Comparison of ENCODE assay signal across 17 cellular contexts in the genomic region with DNA sequence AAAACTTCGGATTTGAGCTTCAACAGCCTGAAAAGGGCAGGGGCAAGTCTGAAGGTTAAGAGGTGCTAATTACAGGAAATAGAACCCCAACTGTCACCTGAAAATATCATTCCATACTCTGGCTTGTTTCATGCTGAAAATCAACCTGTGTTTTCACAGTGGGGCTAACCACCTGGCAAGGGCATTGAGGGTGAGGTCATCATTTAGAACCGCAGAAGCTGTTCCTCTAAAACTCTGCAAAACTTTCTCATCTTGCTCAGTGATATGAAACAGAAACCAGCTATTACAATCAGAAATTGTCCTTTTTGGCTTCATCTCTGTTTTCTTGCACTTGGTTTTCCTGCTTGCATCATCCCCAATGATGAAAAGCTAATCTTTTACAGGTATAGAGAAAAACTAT.
DNase-seq lines count a peak whose midpoint lies in the region; ATAC-seq and TF ChIP-seq lines count a peak whose summit lies in the region.
"Had no signal": no experiment of that assay in that cellular context is flagged by ENCODE, and none has a peak within 500 bp of the region (broad histone marks: within the 10 kb centered on the region; RNA-seq: fewer than 3 reads in every experiment).

No MANE protein-coding gene starts in this region.

- DNase-seq in activated T-cell treated with anti-CD3 and anti-CD28 coated beads, Interleukin-2, amount 50 U/mL, for 24 hours, result no peak
- no peak for DNase-seq in activated T-cell treated with anti-CD3 and anti-CD28 coated beads, Interleukin-2, amount 50 U/mL, for 48 hours
- no peak for DNase-seq in activated CD8-positive, alpha-beta memory T cell treated with anti-CD3 and anti-CD28 coated beads for 24 hours
- DNase-seq in T-helper 17 cell (no peak), breast epithelium (ENCODE audit: low spot score in 2 of 2) (no peak)
- DNase-seq: activated CD4-positive, CD25-positive, alpha-beta regulatory T cell treated with anti-CD3 and anti-CD28 coated beads, Interleukin-2, amount 50 U/mL, for 72 hours; aorta; dermis blood vessel endothelial cell; mucosa of descending colon; NCI-H2081; stimulated activated CD8-positive, alpha-beta memory T cell treated with anti-CD3 and anti-CD28 coated beads, Interleukin-4, amount 100 ng/mL, for 48 hours; transverse colon had no signal

- no peak overlapping the region for H3K4me3 Mint-ChIP-seq in activated T-cell treated with anti-CD3 and anti-CD28 coated beads, Interleukin-2, amount 50 U/mL, for 24 hours
- H3K4me3 Mint-ChIP-seq in T-helper 17 cell, result no peak overlapping the region
- H3K4me3 Mint-ChIP-seq: immature natural killer cell had no signal

- H3K9me3 ChIP-seq in T-helper 17 cell (ENCODE audit: control insufficient read depth, low read length, poor library complexity, severe bottlenecking) (no peaks in the 10 kb centered on the region), breast epithelium (no peaks in the 10 kb centered on the region)
- H3K9me3 ChIP-seq: mucosa of descending colon, transverse colon had no signal

- no peaks in the 10 kb centered on the region for H3K27me3 ChIP-seq in breast epithelium
- H3K27me3 ChIP-seq: transverse colon had no signal

- peaks cover 43% of the 10 kb centered on the region for H3K36me3 Mint-ChIP-seq in activated T-cell treated with anti-CD3 and anti-CD28 coated beads, Interleukin-2, amount 50 U/mL, for 24 hours (ENCODE audit: low read depth)
- peaks cover 9% of the 10 kb centered on the region for H3K36me3 Mint-ChIP-seq in T-helper 17 cell (ENCODE audit: low read depth)

- no peaks in the 10 kb centered on the region for H3K36me3 ChIP-seq in breast epithelium
- H3K36me3 ChIP-seq: transverse colon had no signal

- peak; percentile 80 for ATAC-seq in HG02588 (IDR thresholded peaks at IDR 0.05; ENCODE audit: unreplicated experiment)
- peak; percentile 97 for ATAC-seq in HG03378 (IDR thresholded peaks at IDR 0.05; ENCODE audit: unreplicated experiment)
- no peak for ATAC-seq in HG03439 (IDR thresholded peaks at IDR 0.05; ENCODE audit: unreplicated experiment)
- no peak for ATAC-seq in T-helper 17 cell
- ATAC-seq: mucosa of descending colon had no signal

- peaks cover 9% of the 10 kb centered on the region for H3K4me1 Mint-ChIP-seq in activated T-cell treated with anti-CD3 and anti-CD28 coated beads, Interleukin-2, amount 50 U/mL, for 24 hours (ENCODE audit: low read depth)
- H3K4me1 Mint-ChIP-seq in T-helper 17 cell, result peaks cover 11% of the 10 kb centered on the region

- TF ChIP-seq POLR2A in breast epithelium (IDR thresholded peaks at IDR 0.05), result no peak

- H3K27ac Mint-ChIP-seq in activated T-cell treated with anti-CD3 and anti-CD28 coated beads, Interleukin-2, amount 50 U/mL, for 24 hours, result peak overlapping the region; percentile 29
- no peak overlapping the region for H3K27ac Mint-ChIP-seq in T-helper 17 cell

- no peaks in the 10 kb centered on the region for H3K27me3 Mint-ChIP-seq in activated T-cell treated with anti-CD3 and anti-CD28 coated beads, Interleukin-2, amount 50 U/mL, for 24 hours
- H3K27me3 Mint-ChIP-seq in T-helper 17 cell, result no peaks in the 10 kb centered on the region

- H3K9me3 Mint-ChIP-seq in activated T-cell treated with anti-CD3 and anti-CD28 coated beads, Interleukin-2, amount 50 U/mL, for 24 hours, result no peaks in the 10 kb centered on the region
- H3K9me3 Mint-ChIP-seq: immature natural killer cell had no signal

- H3K4me1 ChIP-seq in breast epithelium, result no peaks in the 10 kb centered on the region
- H3K4me1 ChIP-seq: transverse colon had no signal

- H3K27ac ChIP-seq in breast epithelium, result no peak overlapping the region
- H3K27ac ChIP-seq: HL-60 had no signal

- TF ChIP-seq CTCF in breast epithelium (IDR thresholded peaks at IDR 0.05), result no peak

- intact Hi-C loops in breast epithelium (cut with DNase I; ENCODE audit: low total_unique reads), result no loop called here

- H3K4me3 ChIP-seq in breast epithelium, result no peak overlapping the region
- H3K4me3 ChIP-seq: mucosa of descending colon, transverse colon had no signal

Comparison
In these comparisons a context has a peak if more than half of its experiments do, and no peak if none do; other contexts are left out.
1. ATAC-seq: peak in HG02588 (single experiment) and HG03378 (single experiment); none in HG03439 (single experiment) and T-helper 17 cell (single experiment).